ENCODE assay signal across 14 cellular contexts in the genomic region with DNA sequence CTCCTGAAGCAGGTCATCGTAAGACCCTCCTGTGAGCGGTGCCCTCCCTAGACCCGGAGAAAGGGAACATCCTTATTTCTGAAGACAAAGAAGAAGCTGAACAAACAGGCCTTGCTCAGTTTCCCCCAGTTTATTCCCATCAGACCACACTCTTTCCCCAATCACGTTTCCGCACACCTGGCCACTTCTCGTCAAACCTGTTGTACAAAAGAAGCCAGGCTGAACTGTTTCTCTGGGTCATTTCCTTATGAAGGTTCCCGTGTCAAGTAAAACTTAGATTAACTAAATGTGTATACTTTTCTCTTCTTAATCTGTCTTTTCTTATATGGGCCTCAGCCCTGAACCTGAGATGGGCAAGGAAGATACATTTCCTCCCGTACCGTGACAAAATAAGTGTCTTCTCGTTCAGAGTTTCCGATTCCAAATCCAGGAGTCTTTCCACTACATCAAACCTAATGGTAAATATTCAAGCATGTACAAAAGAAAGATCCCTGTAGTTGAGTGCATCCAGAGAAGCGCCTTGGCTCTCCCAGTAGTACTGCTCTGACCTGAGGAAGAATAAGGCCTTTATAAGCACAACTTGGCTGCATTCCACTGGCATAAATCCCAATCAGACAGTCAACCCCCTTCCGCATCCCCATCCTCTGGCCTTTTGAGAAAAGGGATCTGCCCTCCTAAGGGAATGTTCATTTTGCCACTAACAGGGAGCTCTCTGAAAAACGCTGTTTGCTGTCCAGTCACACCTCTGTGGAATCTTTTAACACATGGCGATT.
DNase-seq lines count a peak whose midpoint lies in the region; ATAC-seq and TF ChIP-seq lines count a peak whose summit lies in the region.
"Had no signal": no experiment of that assay in that cellular context is flagged by ENCODE, and none has a peak within 500 bp of the region (broad histone marks: within the 10 kb centered on the region; RNA-seq: fewer than 3 reads in every experiment).

No MANE protein-coding gene starts in this region.

- no peak overlapping the region for H3K27ac ChIP-seq in endodermal cell (ENCODE audit: low read depth, low read length)

- H3K4me3 Mint-ChIP-seq in stimulated activated naive CD8-positive, alpha-beta T cell treated with anti-CD3 and anti-CD28 coated beads, Interleukin-15, Interleukin-2, amounts not matched to agents 100 ng/mL and 50 ng/mL, for 24 hours = peak overlapping the region; percentile 22
- H3K4me3 Mint-ChIP-seq in endodermal cell = no peak overlapping the region
- no peak overlapping the region for H3K4me3 Mint-ChIP-seq in nephron progenitor cell
- H3K4me3 Mint-ChIP-seq in osteocyte (ENCODE audit: unreplicated experiment) = no peak overlapping the region
- H3K4me3 Mint-ChIP-seq: activated CD4-positive, alpha-beta memory T cell treated with anti-CD3 and anti-CD28 coated beads for 36 hours; activated naive CD8-positive, alpha-beta T cell treated with anti-CD3 and anti-CD28 coated beads, Interleukin-2, amount 10 ng/mL, durations not matched to agents 7 days and 5 days had no signal

- no peaks in the 10 kb centered on the region for H3K4me1 ChIP-seq in endodermal cell (ENCODE audit: control insufficient read depth, insufficient read depth, low read length)
- H3K4me1 ChIP-seq: HAP-1 had no signal

- H3K27me3 ChIP-seq in endodermal cell (ENCODE audit: control insufficient read depth, insufficient read depth, low read length, poor library complexity, severe bottlenecking) = no peaks in the 10 kb centered on the region
- H3K27me3 ChIP-seq: dorsolateral prefrontal cortex, heart right ventricle had no signal

- no peaks in the 10 kb centered on the region for H3K36me3 ChIP-seq in endodermal cell (ENCODE audit: control insufficient read depth, insufficient read depth, low read length)
- H3K36me3 ChIP-seq: HAP-1, heart right ventricle had no signal

- H3K9me3 ChIP-seq in endodermal cell (ENCODE audit: control insufficient read depth, low read length) = peaks cover 14% of the 10 kb centered on the region
- H3K9me3 ChIP-seq: HAP-1, heart right ventricle had no signal

- 93 to 95% methylated on average over 14 to 15 of the region's 15 CpGs for whole genome bisulfite sequencing in endodermal cell (ENCODE audit: insufficient coverage in 1 of 2, insufficient read length in 1 of 2), 2 experiments

- DNase-seq in stimulated activated naive CD8-positive, alpha-beta T cell treated with anti-CD3 and anti-CD28 coated beads, Interleukin-15, Interleukin-2, amounts not matched to agents 100 U/mL and 50 U/mL, for 24 hours = no peak
- DNase-seq in endodermal cell (peak; percentile 24), nephron progenitor cell (no peak), NCI-H187 (lab: John Stamatoyannopoulos, UW) (no peak), GM03348 (ENCODE audit: low spot score) (no peak), osteocyte (ENCODE audit: extremely low spot score, unreplicated experiment) (no peak)
- DNase-seq: activated naive CD8-positive, alpha-beta T cell treated with anti-CD3 and anti-CD28 coated beads, Interleukin-2, amount 10 ng/mL, durations not matched to agents 7 days and 5 days; GDM1; heart right ventricle had no signal

- no peak overlapping the region for H3K9ac ChIP-seq in endodermal cell (ENCODE audit: extremely low read depth, low read length, poor library complexity, severe bottlenecking)

- H3K9me3 Mint-ChIP-seq in stimulated activated naive CD8-positive, alpha-beta T cell treated with anti-CD3 and anti-CD28 coated beads, Interleukin-15, Interleukin-2, amounts not matched to agents 100 ng/mL and 50 ng/mL, for 24 hours = no peaks in the 10 kb centered on the region
- H3K9me3 Mint-ChIP-seq in endodermal cell (peaks cover 16% of the 10 kb centered on the region), nephron progenitor cell (peaks cover 5% of the 10 kb centered on the region), osteocyte (ENCODE audit: unreplicated experiment) (no peaks in the 10 kb centered on the region)
- H3K9me3 Mint-ChIP-seq: activated CD4-positive, alpha-beta memory T cell treated with anti-CD3 and anti-CD28 coated beads for 36 hours had no signal

- peak overlapping the region; percentile 63 for H3K27ac Mint-ChIP-seq in stimulated activated naive CD8-positive, alpha-beta T cell treated with anti-CD3 and anti-CD28 coated beads, Interleukin-15, Interleukin-2, amounts not matched to agents 100 ng/mL and 50 ng/mL, for 24 hours
- H3K27ac Mint-ChIP-seq in endodermal cell = no peak overlapping the region
- peak overlapping the region; percentile 29 for H3K27ac Mint-ChIP-seq in nephron progenitor cell
- no peak overlapping the region for H3K27ac Mint-ChIP-seq in osteocyte (ENCODE audit: unreplicated experiment)
- H3K27ac Mint-ChIP-seq: activated CD4-positive, alpha-beta memory T cell treated with anti-CD3 and anti-CD28 coated beads for 36 hours; activated naive CD8-positive, alpha-beta T cell treated with anti-CD3 and anti-CD28 coated beads, Interleukin-2, amount 10 ng/mL, durations not matched to agents 7 days and 5 days had no signal

- H3K4me3 ChIP-seq in endodermal cell (ENCODE audit: low read length) = no peak overlapping the region
- H3K4me3 ChIP-seq: HAP-1, heart right ventricle had no signal

- H3K36me3 Mint-ChIP-seq in stimulated activated naive CD8-positive, alpha-beta T cell treated with anti-CD3 and anti-CD28 coated beads, Interleukin-15, Interleukin-2, amounts not matched to agents 100 ng/mL and 50 ng/mL, for 24 hours (ENCODE audit: low read depth) = no peaks in the 10 kb centered on the region
- H3K36me3 Mint-ChIP-seq in endodermal cell (ENCODE audit: low read depth) (no peaks in the 10 kb centered on the region), nephron progenitor cell (ENCODE audit: low read depth) (no peaks in the 10 kb centered on the region), osteocyte (ENCODE audit: unreplicated experiment) (no peaks in the 10 kb centered on the region)
- H3K36me3 Mint-ChIP-seq: activated CD4-positive, alpha-beta memory T cell treated with anti-CD3 and anti-CD28 coated beads for 36 hours had no signal

- H3K4me1 Mint-ChIP-seq in stimulated activated naive CD8-positive, alpha-beta T cell treated with anti-CD3 and anti-CD28 coated beads, Interleukin-15, Interleukin-2, amounts not matched to agents 100 ng/mL and 50 ng/mL, for 24 hours (ENCODE audit: low read depth) = peaks cover 50% of the 10 kb centered on the region
- H3K4me1 Mint-ChIP-seq in endodermal cell = no peaks in the 10 kb centered on the region
- no peaks in the 10 kb centered on the region for H3K4me1 Mint-ChIP-seq in nephron progenitor cell
- no peaks in the 10 kb centered on the region for H3K4me1 Mint-ChIP-seq in osteocyte (ENCODE audit: unreplicated experiment)

- no peak for ATAC-seq in stimulated activated naive CD8-positive, alpha-beta T cell treated with anti-CD3 and anti-CD28 coated beads, Interleukin-15, Interleukin-2, amounts not matched to agents 100 U/mL and 50 U/mL, for 24 hours
- ATAC-seq in GM21390 (IDR thresholded peaks at IDR 0.05; ENCODE audit: unreplicated experiment) = no peak

- TF ChIP-seq CTCF in endodermal cell (conservative IDR thresholded peaks at IDR 0.05) (no peak), nephron progenitor cell (IDR thresholded peaks at IDR 0.05) (no peak), osteocyte (IDR thresholded peaks at IDR 0.05) (no peak)

- no peaks in the 10 kb centered on the region for H3K27me3 Mint-ChIP-seq in stimulated activated naive CD8-positive, alpha-beta T cell treated with anti-CD3 and anti-CD28 coated beads, Interleukin-15, Interleukin-2, amounts not matched to agents 100 ng/mL and 50 ng/mL, for 24 hours
- H3K27me3 Mint-ChIP-seq in endodermal cell (ENCODE audit: insufficient read depth) (no peaks in the 10 kb centered on the region), nephron progenitor cell (ENCODE audit: low read depth, poor library complexity) (peaks cover 4% of the 10 kb centered on the region), osteocyte (ENCODE audit: unreplicated experiment) (peaks cover 6% of the 10 kb centered on the region)
- H3K27me3 Mint-ChIP-seq: activated CD4-positive, alpha-beta memory T cell treated with anti-CD3 and anti-CD28 coated beads for 36 hours; activated naive CD8-positive, alpha-beta T cell treated with anti-CD3 and anti-CD28 coated beads, Interleukin-2, amount 10 ng/mL, durations not matched to agents 7 days and 5 days had no signal

Comparison
In these comparisons a context has a peak if more than half of its experiments do, and no peak if none do; other contexts are left out.
1. H3K27ac Mint-ChIP-seq: peak in stimulated activated naive CD8-positive, alpha-beta T cell treated with anti-CD3 and anti-CD28 coated beads, Interleukin-15, Interleukin-2, amounts not matched to agents 100 ng/mL and 50 ng/mL, for 24 hours (single experiment) and nephron progenitor cell (single experiment); none in endodermal cell (single experiment) and osteocyte (single experiment).